In the genomic region with DNA sequence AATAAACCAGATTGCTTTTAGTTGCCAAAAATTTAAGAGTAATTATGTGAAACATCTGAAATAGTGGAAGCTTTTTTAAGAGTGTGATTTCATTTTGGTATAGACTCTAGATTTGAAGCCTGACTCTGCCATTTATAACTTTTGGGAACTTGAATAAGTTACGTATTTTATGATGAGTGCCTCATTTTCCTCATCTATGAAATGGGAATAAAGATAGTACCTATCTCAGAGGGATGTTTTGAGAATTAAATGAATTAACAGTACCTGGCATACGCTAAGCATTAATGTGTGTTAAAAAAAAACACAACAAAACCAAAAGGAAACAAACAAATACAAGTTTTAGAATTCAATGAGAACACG, we compare ENCODE assay signal across 25 cellular contexts. TPM values are rescaled to one million over a fixed set of nuclear protein-coding genes. Genes with fewer than 3 reads are reported as not detected.
"Had no signal": no experiment of that assay in that cellular context is flagged by ENCODE, and none has a peak within 500 bp of the region (broad histone marks: within the 10 kb centered on the region; RNA-seq: fewer than 3 reads in every experiment).

No MANE protein-coding gene starts in this region.

- H3K4me1 ChIP-seq: ascending aorta, foreskin keratinocyte, gastrocnemius medialis, heart right ventricle had no signal

- DNase-seq: activated CD4-positive, alpha-beta memory T cell treated with anti-CD3 and anti-CD28 coated beads for 36 hours; activated CD4-positive, alpha-beta T cell treated with anti-CD3 and anti-CD28 coated beads for 36 hours; activated CD4-positive, alpha-beta T cell treated with anti-CD3 and anti-CD28 coated beads, Interleukin-2, amount 10 ng/mL, durations not matched to agents 24 days and 14 days; activated CD4-positive, CD25-positive, alpha-beta regulatory T cell; activated CD4-positive, CD25-positive, alpha-beta regulatory T cell treated with anti-CD3 and anti-CD28 coated beads, Interleukin-2, amount 50 U/mL, for 72 hours; activated CD8-positive, alpha-beta memory T cell treated with anti-CD3 and anti-CD28 coated beads, Interleukin-2, amount 10 ng/mL, durations not matched to agents 7 days and 5 days; activated CD8-positive, alpha-beta memory T cell treated with anti-CD3 and anti-CD28 coated beads, Interleukin-2, amount 50 U/mL, for 4 hours; activated CD8-positive, alpha-beta T cell treated with anti-CD3 and anti-CD28 coated beads, Interleukin-2, amount 10 ng/mL, durations not matched to agents 7 days and 5 days; activated effector memory CD4-positive, alpha-beta T cell treated with anti-CD3 and anti-CD28 coated beads, Interleukin-2, amount 50 U/mL, for 16 hours; activated naive CD4-positive, alpha-beta T cell treated with anti-CD3 and anti-CD28 coated beads for 36 hours; activated naive CD8-positive, alpha-beta T cell treated with anti-CD3 and anti-CD28 coated beads for 36 hours; activated naive CD8-positive, alpha-beta T cell treated with anti-CD3 and anti-CD28 coated beads, Interleukin-2, amount 50 U/mL, for 24 hours; activated T-cell treated with anti-CD3 and anti-CD28 coated beads, Interleukin-2, amount 50 U/mL, for 1 hour; activated T-cell treated with anti-CD3 and anti-CD28 coated beads, Interleukin-2, amount 50 U/mL, for 48 hours; brain microvascular endothelial cell; dorsolateral prefrontal cortex; effector memory CD4-positive, alpha-beta T cell; endodermal cell; foreskin keratinocyte; gastrocnemius medialis; heart right ventricle; T-helper 2 cell had no signal

- H3K36me3 ChIP-seq: ascending aorta, brain microvascular endothelial cell, gastrocnemius medialis, heart right ventricle had no signal

- H3K4me3 ChIP-seq: ascending aorta, coronary artery, dorsolateral prefrontal cortex, gastrocnemius medialis, heart right ventricle had no signal

- H3K27me3 ChIP-seq: ascending aorta, brain microvascular endothelial cell, dorsolateral prefrontal cortex, gastrocnemius medialis, heart right ventricle had no signal

- H3K27ac ChIP-seq: ascending aorta, brain microvascular endothelial cell, coronary artery, foreskin keratinocyte, gastrocnemius medialis, heart right ventricle had no signal

- ATAC-seq: activated CD4-positive, alpha-beta T cell treated with anti-CD3 and anti-CD28 coated beads for 36 hours; activated CD8-positive, alpha-beta memory T cell treated with anti-CD3 and anti-CD28 coated beads, Interleukin-2, amount 10 ng/mL, durations not matched to agents 7 days and 5 days; activated CD8-positive, alpha-beta T cell treated with anti-CD3 and anti-CD28 coated beads, Interleukin-2, amount 10 ng/mL, durations not matched to agents 7 days and 5 days; activated naive CD8-positive, alpha-beta T cell treated with anti-CD3 and anti-CD28 coated beads, Interleukin-2, amount 50 U/mL, for 24 hours; esophagus mucosa; foreskin keratinocyte; gastrocnemius medialis; heart right ventricle had no signal

- H3K9me3 ChIP-seq: ascending aorta, gastrocnemius medialis, heart right ventricle had no signal

RNA-seq across cellular contexts. Expression of a gene that starts 12.9 kb away (rescaled TPM):
- total RNA-seq: foreskin keratinocyte had no signal
- polyA plus RNA-seq: foreskin keratinocyte had no signal
